21 cellular contexts compared by ENCODE assay signal in genomic region chr11:117519590-117519989, GRCh38.
DNase-seq lines count a peak whose midpoint lies in the region; TF ChIP-seq lines count a peak whose summit lies in the region.
"Had no signal": no experiment of that assay in that cellular context is flagged by ENCODE, and none has a peak within 500 bp of the region (broad histone marks: within the 10 kb centered on the region; RNA-seq: fewer than 3 reads in every experiment).

No MANE protein-coding gene starts in this region.

- H3K4me3 Mint-ChIP-seq in nephron progenitor cell (peak overlapping the region; percentile 47), osteocyte (ENCODE audit: unreplicated experiment) (no peak overlapping the region)
- H3K4me3 Mint-ChIP-seq: activated naive CD8-positive, alpha-beta T cell; activated T-cell treated with anti-CD3 and anti-CD28 coated beads, Interleukin-2, amount 50 U/mL, for 72 hours; HFFc6 had no signal

- H3K4me1 Mint-ChIP-seq in nephron progenitor cell (peaks cover 69% of the 10 kb centered on the region), osteocyte (ENCODE audit: unreplicated experiment) (no peaks in the 10 kb centered on the region)

- H3K4me3 ChIP-seq in epithelial cell of proximal tubule (ENCODE audit: low read depth, low read length), result no peak overlapping the region
- H3K4me3 ChIP-seq: SJSA1, tibial artery had no signal

- H3K27me3 Mint-ChIP-seq in nephron progenitor cell (ENCODE audit: low read depth, poor library complexity), result peaks cover 39% of the 10 kb centered on the region
- H3K27me3 Mint-ChIP-seq in osteocyte (ENCODE audit: unreplicated experiment), result peaks cover 5% of the 10 kb centered on the region
- H3K27me3 Mint-ChIP-seq: activated naive CD8-positive, alpha-beta T cell had no signal

- peak; percentile 26 for DNase-seq in HK-2 (ENCODE audit: unreplicated experiment)
- peak; percentile 32 for DNase-seq in SKM-1 treated with dmso at 0.1 percent for 144 hours (lab: John Stamatoyannopoulos, UW; ENCODE audit: unreplicated experiment)
- peak; percentile 66 for DNase-seq in epithelial cell of proximal tubule (ENCODE audit: low read depth)
- no peak for DNase-seq in nephron progenitor cell
- DNase-seq in osteocyte (ENCODE audit: extremely low spot score, unreplicated experiment), result no peak
- DNase-seq in foreskin melanocyte, result no peak
- no peak for DNase-seq in stimulated activated CD4-positive, alpha-beta T cell treated with anti-CD3 and anti-CD28 coated beads, Interleukin-1b, Interleukin-23, amount 100 ng/mL, for 48 hours
- no peak for DNase-seq in germinal center (ENCODE audit: low spot score)
- DNase-seq: activated CD4-positive, CD25-positive, alpha-beta regulatory T cell treated with anti-CD3 and anti-CD28 coated beads, Interleukin-2, amount 50 U/mL, for 72 hours; activated T-cell treated with anti-CD3 and anti-CD28 coated beads, Interleukin-2, amount 50 U/mL, for 72 hours; cortex of kidney; hypothalamus; Kasumi-1; NCI-H1436 treated with DMSO at 0.1 percent for 48 hours; retina; stimulated activated naive CD4-positive, alpha-beta T cell; T-helper 9 cell; tibial artery had no signal

- no peak for TF ChIP-seq CTCF in epithelial cell of proximal tubule (conservative IDR thresholded peaks at IDR 0.05; ENCODE audit: low read depth, low read length)
- TF ChIP-seq CTCF in nephron progenitor cell (IDR thresholded peaks at IDR 0.05), result no peak
- TF ChIP-seq CTCF in osteocyte (IDR thresholded peaks at IDR 0.05), result no peak

- H3K36me3 Mint-ChIP-seq in nephron progenitor cell (ENCODE audit: low read depth) (no peaks in the 10 kb centered on the region), osteocyte (ENCODE audit: unreplicated experiment) (no peaks in the 10 kb centered on the region)
- H3K36me3 Mint-ChIP-seq: activated naive CD8-positive, alpha-beta T cell had no signal

- H3K27ac Mint-ChIP-seq in nephron progenitor cell (peak overlapping the region; percentile 78), osteocyte (ENCODE audit: unreplicated experiment) (no peak overlapping the region)
- H3K27ac Mint-ChIP-seq: activated naive CD8-positive, alpha-beta T cell; activated T-cell treated with anti-CD3 and anti-CD28 coated beads, Interleukin-2, amount 50 U/mL, for 72 hours; HFFc6 had no signal

- no peaks in the 10 kb centered on the region for H3K9me3 Mint-ChIP-seq in nephron progenitor cell
- no peaks in the 10 kb centered on the region for H3K9me3 Mint-ChIP-seq in osteocyte (ENCODE audit: unreplicated experiment)
- H3K9me3 Mint-ChIP-seq: activated T-cell treated with anti-CD3 and anti-CD28 coated beads, Interleukin-2, amount 50 U/mL, for 72 hours; HFFc6 had no signal

Comparison
In these comparisons a context has a peak if more than half of its experiments do, and no peak if none do; other contexts are left out.
1. DNase-seq: peak in HK-2 (single experiment), SKM-1 treated with dmso at 0.1 percent for 144 hours (single experiment) and epithelial cell of proximal tubule (single experiment); none in nephron progenitor cell (single experiment), osteocyte (single experiment), foreskin melanocyte (single experiment), stimulated activated CD4-positive, alpha-beta T cell treated with anti-CD3 and anti-CD28 coated beads, Interleukin-1b, Interleukin-23, amount 100 ng/mL, for 48 hours (single experiment) and germinal center (single experiment).